18 cellular contexts compared by ENCODE assay signal in genomic region chrX:44570524-44570923, GRCh38. TPM values are rescaled to one million over a fixed set of nuclear protein-coding genes. Genes with fewer than 3 reads are reported as not detected.
DNase-seq lines count a peak whose midpoint lies in the region; ATAC-seq, FAIRE-seq and TF ChIP-seq lines count a peak whose summit lies in the region.
"Had no signal": no experiment of that assay in that cellular context is flagged by ENCODE, and none has a peak within 500 bp of the region (broad histone marks: within the 10 kb centered on the region; RNA-seq: fewer than 3 reads in every experiment).

No MANE protein-coding gene starts in this region.

- H3K27ac ChIP-seq in A673 (ENCODE audit: low read depth, low read length, poor library complexity, severe bottlenecking) (no peak overlapping the region), GM23248 (no peak overlapping the region), astrocyte (ENCODE audit: low read depth, low read length) (no peak overlapping the region)
- no peak overlapping the region for H3K27ac ChIP-seq in naive thymus-derived CD4-positive, alpha-beta T cell (ENCODE audit: low read depth, low read length)
- H3K27ac ChIP-seq: esophagus squamous epithelium, left ventricle myocardium inferior, SJSA1, suprapubic skin had no signal

- peaks cover 5% of the 10 kb centered on the region for H3K9me3 Mint-ChIP-seq in astrocyte (ENCODE audit: unreplicated experiment)
- H3K9me3 Mint-ChIP-seq in naive thymus-derived CD4-positive, alpha-beta T cell: peaks cover 0 to 41% (median 12%) of the 10 kb centered on the region in 11 donors
- peaks cover 9 to 10% of the 10 kb centered on the region in 2 donors for H3K9me3 Mint-ChIP-seq in activated naive CD4-positive, alpha-beta T cell treated with anti-CD3 and anti-CD28 coated beads, Interleukin-2, amount 50 U/mL, for 72 hours
- H3K9me3 Mint-ChIP-seq in activated T-cell treated with anti-CD3 and anti-CD28 coated beads, Interleukin-2, amount 50 U/mL, for 24 hours: peaks cover 17% of the 10 kb centered on the region

- H3K4me2 ChIP-seq in GM23248 (ENCODE audit: unreplicated experiment) (peak overlapping the region; percentile 12), astrocyte (ENCODE audit: low read length) (no peak overlapping the region)

- H3K9me2 ChIP-seq in GM23248 (ENCODE audit: insufficient read depth): no peaks in the 10 kb centered on the region

- no peaks in the 10 kb centered on the region for H3K4me1 Mint-ChIP-seq in astrocyte (ENCODE audit: low read depth, unreplicated experiment)
- H3K4me1 Mint-ChIP-seq in naive thymus-derived CD4-positive, alpha-beta T cell: no peaks in the 10 kb centered on the region
- H3K4me1 Mint-ChIP-seq in activated T-cell treated with anti-CD3 and anti-CD28 coated beads, Interleukin-2, amount 50 U/mL, for 24 hours (ENCODE audit: low read depth): no peaks in the 10 kb centered on the region
- H3K4me1 Mint-ChIP-seq: naive B cell had no signal

- H4K20me1 ChIP-seq in GM23248 (ENCODE audit: insufficient read depth) (no peaks in the 10 kb centered on the region), astrocyte (ENCODE audit: insufficient read depth, low read length) (no peaks in the 10 kb centered on the region)

- BruUV-seq in A673 (replicated peaks; lab: Mats Ljungman, UMichigan): no TSS peak

- no peak for TF ChIP-seq CTCF in A673 (conservative IDR thresholded peaks at IDR 0.05; ENCODE audit: low read depth, low read length)
- TF ChIP-seq CTCF in astrocyte (IDR thresholded peaks at IDR 0.05; ENCODE audit: insufficient read depth, low read depth, low read length): no peak
- no peak for TF ChIP-seq CTCF in fibroblast of the aortic adventitia (IDR thresholded peaks at IDR 0.05; ENCODE audit: insufficient read depth, low read length)

- H3K36me3 ChIP-seq in A673 (ENCODE audit: insufficient read depth, low read length, poor library complexity, severe bottlenecking) (no peaks in the 10 kb centered on the region), GM23248 (ENCODE audit: low read depth) (no peaks in the 10 kb centered on the region), astrocyte (ENCODE audit: insufficient read depth, low read length) (no peaks in the 10 kb centered on the region)
- no peaks in the 10 kb centered on the region for H3K36me3 ChIP-seq in naive thymus-derived CD4-positive, alpha-beta T cell (ENCODE audit: control insufficient read depth in 2 of 3, insufficient read depth in 3 of 3, low read length in 3 of 3)
- H3K36me3 ChIP-seq: esophagus squamous epithelium, left ventricle myocardium inferior, SJSA1, suprapubic skin had no signal

- WGBS in GM23248 (ENCODE audit: low coverage in 1 of 2, low lambda C conversion rate in 2 of 2, missing lambda C conversion rate in 2 of 2), 2 experiments: 3% methylated on average over 2 of the region's 2 CpGs

- peak; percentile 22 for DNase-seq in A673 (ENCODE audit: low spot score)
- peak; percentile 60 for DNase-seq in GM23248
- peak; percentile 12 for DNase-seq in astrocyte (ENCODE audit: low read depth)
- DNase-seq in fibroblast of the aortic adventitia (ENCODE audit: low read depth): peak; percentile 56
- no peak for DNase-seq in naive thymus-derived CD4-positive, alpha-beta T cell
- DNase-seq in activated naive CD4-positive, alpha-beta T cell treated with anti-CD3 and anti-CD28 coated beads, Interleukin-2, amount 50 U/mL, for 72 hours (ENCODE audit: low spot score in 2 of 2): no peak
- DNase-seq in activated T-cell treated with anti-CD3 and anti-CD28 coated beads, Interleukin-2, amount 50 U/mL, for 24 hours: no peak
- DNase-seq: activated CD4-positive, alpha-beta T cell treated with anti-CD3 and anti-CD28 coated beads, Interleukin-2, amount 50 U/mL, for 48 hours; Caco-2; esophagus squamous epithelium; left ventricle myocardium inferior; MV-4-11; naive B cell; NCI-H2171 had no signal

- H3K27me3 Mint-ChIP-seq in astrocyte (ENCODE audit: low read depth, unreplicated experiment): no peaks in the 10 kb centered on the region
- no peaks in the 10 kb centered on the region for H3K27me3 Mint-ChIP-seq in naive thymus-derived CD4-positive, alpha-beta T cell
- peaks cover 14% of the 10 kb centered on the region for H3K27me3 Mint-ChIP-seq in activated T-cell treated with anti-CD3 and anti-CD28 coated beads, Interleukin-2, amount 50 U/mL, for 24 hours
- H3K27me3 Mint-ChIP-seq: naive B cell had no signal

- H3K4me1 ChIP-seq in A673 (ENCODE audit: insufficient read depth, low read length, poor library complexity, severe bottlenecking) (no peaks in the 10 kb centered on the region), GM23248 (ENCODE audit: insufficient read depth) (no peaks in the 10 kb centered on the region), astrocyte (ENCODE audit: insufficient read depth, low read length) (no peaks in the 10 kb centered on the region)
- H3K4me1 ChIP-seq in naive thymus-derived CD4-positive, alpha-beta T cell (ENCODE audit: control insufficient read depth in 2 of 2, insufficient read depth in 2 of 2, low read length in 2 of 2): no peaks in the 10 kb centered on the region
- H3K4me1 ChIP-seq: Caco-2, esophagus squamous epithelium, left ventricle myocardium inferior, SJSA1, suprapubic skin had no signal

- in situ Hi-C loops in GM23248 (cut with MboI): no loop called here

- H3K27ac Mint-ChIP-seq in astrocyte (ENCODE audit: unreplicated experiment): no peak overlapping the region
- H3K27ac Mint-ChIP-seq in naive thymus-derived CD4-positive, alpha-beta T cell: no peak overlapping the region
- H3K27ac Mint-ChIP-seq in activated naive CD4-positive, alpha-beta T cell treated with anti-CD3 and anti-CD28 coated beads, Interleukin-2, amount 50 U/mL, for 72 hours: no peak overlapping the region
- no peak overlapping the region for H3K27ac Mint-ChIP-seq in activated T-cell treated with anti-CD3 and anti-CD28 coated beads, Interleukin-2, amount 50 U/mL, for 24 hours
- H3K27ac Mint-ChIP-seq: naive B cell had no signal

- POLR2A ChIA-PET in A673 (lab: Charles Lee; ENCODE audit: low non-redundant PET): no interaction called here
- POLR2A ChIA-PET in naive thymus-derived CD4-positive, alpha-beta T cell (lab: Charles Lee): no interaction called here

- H3K9ac ChIP-seq in GM23248 (no peak overlapping the region), astrocyte (ENCODE audit: low read length) (no peak overlapping the region)

- intact Hi-C loops in A673 (cut with micrococcal nuclease; ENCODE audit: unreplicated experiment): no loop called here
- intact Hi-C loops in naive thymus-derived CD4-positive, alpha-beta T cell (cut with micrococcal nuclease): no loop called here

- H3F3A ChIP-seq in GM23248 (ENCODE audit: insufficient read depth): peaks cover 8% of the 10 kb centered on the region; the same call in 1 of the 2 replicates

- H3K79me2 ChIP-seq in GM23248 (ENCODE audit: insufficient read depth) (no peaks in the 10 kb centered on the region), astrocyte (ENCODE audit: insufficient read depth, low read length) (no peaks in the 10 kb centered on the region)

- CTCF ChIA-PET in A673 (lab: Charles Lee): no interaction called here
- CTCF ChIA-PET in naive thymus-derived CD4-positive, alpha-beta T cell (lab: Charles Lee): no interaction called here

- no peak for FAIRE-seq in astrocyte (lab: Jason Lieb, UNC)
- FAIRE-seq: HTR-8/SVneo had no signal

- H3K27me3 ChIP-seq in A673 (replicated peaks; ENCODE audit: insufficient read depth, low read depth, low read length, poor library complexity): no peaks in the 10 kb centered on the region
- H3K27me3 ChIP-seq in GM23248 (replicated peaks; ENCODE audit: insufficient read depth): no peaks in the 10 kb centered on the region
- no peaks in the 10 kb centered on the region for H3K27me3 ChIP-seq in astrocyte (ENCODE audit: insufficient read depth, low read length)
- no peaks in the 10 kb centered on the region for H3K27me3 ChIP-seq in naive thymus-derived CD4-positive, alpha-beta T cell (ENCODE audit: control insufficient read depth in 2 of 2, insufficient read depth in 2 of 2, low read length in 2 of 2)
- H3K27me3 ChIP-seq: esophagus squamous epithelium, SJSA1, suprapubic skin had no signal

- no peak overlapping the region for H2AFZ ChIP-seq in GM23248
- H2AFZ ChIP-seq in astrocyte (ENCODE audit: low read depth, low read length): no peak overlapping the region

- H3K9me3 ChIP-seq in A673 (ENCODE audit: low read depth, low read length, poor library complexity, severe bottlenecking) (peaks cover 10% of the 10 kb centered on the region), GM23248 (ENCODE audit: low read depth) (no peaks in the 10 kb centered on the region), astrocyte (ENCODE audit: insufficient read depth, low read depth, low read length) (no peaks in the 10 kb centered on the region)
- peaks cover 0 to 5% (median 0%) of the 10 kb centered on the region in 3 experiments for H3K9me3 ChIP-seq in naive thymus-derived CD4-positive, alpha-beta T cell (ENCODE audit: control insufficient read depth in 2 of 3, low read length in 3 of 3)
- H3K9me3 ChIP-seq: Caco-2, SJSA1, suprapubic skin had no signal

- ATAC-seq in HG02840 (IDR thresholded peaks at IDR 0.05; ENCODE audit: low FRiP score, unreplicated experiment): no peak
- no peak for ATAC-seq in naive thymus-derived CD4-positive, alpha-beta T cell
- ATAC-seq in activated naive CD4-positive, alpha-beta T cell treated with anti-CD3 and anti-CD28 coated beads, Interleukin-2, amount 50 U/mL, for 72 hours: no peak

- H3K4me3 ChIP-seq in A673 (ENCODE audit: low read depth, low read length, poor library complexity, severe bottlenecking) (no peak overlapping the region), GM23248 (no peak overlapping the region), astrocyte (ENCODE audit: insufficient read depth, low read depth, low read length) (no peak overlapping the region), fibroblast of the aortic adventitia (ENCODE audit: low read depth, low read length) (no peak overlapping the region)
- no peak overlapping the region for H3K4me3 ChIP-seq in naive thymus-derived CD4-positive, alpha-beta T cell (ENCODE audit: low read length)
- H3K4me3 ChIP-seq: esophagus squamous epithelium, left ventricle myocardium inferior, SJSA1, suprapubic skin had no signal

- H3K36me3 Mint-ChIP-seq in astrocyte (ENCODE audit: low read depth, unreplicated experiment): peaks cover 3% of the 10 kb centered on the region
- peaks cover 0 to 9% (median 4%) of the 10 kb centered on the region in 5 donors for H3K36me3 Mint-ChIP-seq in naive thymus-derived CD4-positive, alpha-beta T cell
- peaks cover 7 to 11% of the 10 kb centered on the region in 2 donors for H3K36me3 Mint-ChIP-seq in activated naive CD4-positive, alpha-beta T cell treated with anti-CD3 and anti-CD28 coated beads, Interleukin-2, amount 50 U/mL, for 72 hours
- peaks cover 3% of the 10 kb centered on the region for H3K36me3 Mint-ChIP-seq in activated T-cell treated with anti-CD3 and anti-CD28 coated beads, Interleukin-2, amount 50 U/mL, for 24 hours (ENCODE audit: low read depth)

- no peak overlapping the region for H3K4me3 Mint-ChIP-seq in astrocyte (ENCODE audit: unreplicated experiment)
- no peak overlapping the region for H3K4me3 Mint-ChIP-seq in naive thymus-derived CD4-positive, alpha-beta T cell
- H3K4me3 Mint-ChIP-seq in activated T-cell treated with anti-CD3 and anti-CD28 coated beads, Interleukin-2, amount 50 U/mL, for 24 hours: no peak overlapping the region

RNA-seq across cellular contexts. Expression of gene FUNDC1, which starts 27.9 kb away (rescaled TPM):
- total RNA-seq in A673 (2021): 41.0 and 44.2 TPM in 2 replicates
- 7.8 and 19.6 TPM in 2 replicates for total RNA-seq in GM23248 (2014; rRNA removed; shearing (Covaris generic))
- polyA plus RNA-seq in GM23248 (2016; fragmentation: Nextera tagmentation; extraction: Ambion mirVana): 13.9 and 14.8 TPM in 2 replicates
- total RNA-seq in astrocyte: 16.0 and 17.0 TPM in 2 replicates
- 5.6 and 18.6 TPM in 2 replicates for total RNA-seq in fibroblast of the aortic adventitia (ENCODE audit: low replicate concordance)
- total RNA-seq in naive thymus-derived CD4-positive, alpha-beta T cell: 10 to 100 TPM in 1 of 5 experiments, 1 to 10 TPM in 4; 5.2 to 10.1 (median 9.8) TPM
- polyA plus RNA-seq in naive thymus-derived CD4-positive, alpha-beta T cell: 10 to 100 TPM; 25.8 to 28.1 TPM
- total RNA-seq in activated naive CD4-positive, alpha-beta T cell treated with anti-CD3 and anti-CD28 coated beads, Interleukin-2, amount 50 U/mL, for 72 hours: 10 to 100 TPM; 10.7 to 16.2 TPM

Comparison
In these comparisons a context has a peak if more than half of its experiments do, and no peak if none do; other contexts are left out.
1. DNase-seq: peak in A673 (single experiment), GM23248 (single experiment), astrocyte (single experiment) and fibroblast of the aortic adventitia (single experiment); none in naive thymus-derived CD4-positive, alpha-beta T cell (0 of 9), activated naive CD4-positive, alpha-beta T cell treated with anti-CD3 and anti-CD28 coated beads, Interleukin-2, amount 50 U/mL, for 72 hours (0 of 2) and activated T-cell treated with anti-CD3 and anti-CD28 coated beads, Interleukin-2, amount 50 U/mL, for 24 hours (single experiment).